In genomic region chr2:197834771-197835170, GRCh38 we compare ENCODE assay signal across 12 cellular contexts. TPM values are rescaled to one million over a fixed set of nuclear protein-coding genes. Genes with fewer than 3 reads are reported as not detected.
A peak's percentile ranks its signal among the peaks of the same experiment; 100 is the strongest.
DNase-seq lines count a peak whose midpoint lies in the region; ATAC-seq, FAIRE-seq and TF ChIP-seq lines count a peak whose summit lies in the region.
"Not testable (repeated sequence)": the region's sequence is repeated elsewhere in the genome, so short reads cannot be mapped to it uniquely, and the experiment has no call there.
"Had no signal": no experiment of that assay in that cellular context is flagged by ENCODE, and none has a peak within 500 bp of the region (broad histone marks: within the 10 kb centered on the region; RNA-seq: fewer than 3 reads in every experiment).

No MANE protein-coding gene starts in this region.

- POLR2A ChIA-PET in CD4-positive, alpha-beta T cell (lab: Charles Lee); K562 (lab: Yijun Ruan, JAX); HepG2 (lab: Yijun Ruan, JAX): not testable (repeated sequence)

- peaks cover 31% of the 10 kb centered on the region for H3K36me3 Mint-ChIP-seq in CD4-positive, alpha-beta T cell (ENCODE audit: low read depth)

- not testable (repeated sequence) for H3K27me3 Mint-ChIP-seq in CD4-positive, alpha-beta T cell

- not testable (repeated sequence) for TF ChIP-seq POLR2A in K562 (conservative IDR thresholded peaks at IDR 0.05); HepG2 (IDR thresholded peaks at IDR 0.05; ENCODE audit: insufficient read depth in 1 of 2, low read depth in 2 of 2, low read length in 2 of 2)

- not testable (repeated sequence) for H3K9me1 ChIP-seq in K562 (ENCODE audit: control insufficient read depth, insufficient read depth, low read length)

- TF ChIP-seq EP300 in K562 (IDR thresholded peaks at IDR 0.05; ENCODE audit: low read length); HepG2 (IDR thresholded peaks at IDR 0.05; ENCODE audit: low read depth in 2 of 2, low read length in 2 of 2); HepG2 (CRISPR knock-in tag; IDR thresholded peaks at IDR 0.05; ENCODE audit: borderline replicate concordance): not testable (repeated sequence)

- H3K36me3 ChIP-seq in K562 (ENCODE audit: control insufficient read depth, insufficient read depth, low read length); HepG2 (replicated peaks in 1 of 2; ENCODE audit: control insufficient read depth in 1 of 2, insufficient read depth in 2 of 2, low read length in 2 of 2): not testable (repeated sequence)

- not testable (repeated sequence) for H3K27ac ChIP-seq in CD4-positive, alpha-beta T cell (ENCODE audit: low read depth, low read length); K562 (ENCODE audit: extremely low read depth, low read depth, low read length); HepG2 (ENCODE audit: extremely low read length, insufficient read depth, low read length)

- not testable (repeated sequence) for H3K9ac ChIP-seq in K562 (ENCODE audit: insufficient read depth in 1 of 2, low read depth in 2 of 2, low read length in 2 of 2); HepG2 (ENCODE audit: insufficient read depth, low read depth, low read length)

- in situ Hi-C loops in K562 (cut with MboI); HepG2 (cut with HindIII; ENCODE audit: extremely low pct_ligation_motif_present, low pct_unique_long_range_greater_than_20kb): not testable (repeated sequence)

- not testable (repeated sequence) for TF ChIP-seq CTCF in CD4-positive, alpha-beta T cell (IDR thresholded peaks at IDR 0.05); K562 (IDR thresholded peaks at IDR 0.05 in 2 of 3, conservative IDR thresholded peaks at IDR 0.05 in 1 of 3; ENCODE audit: insufficient read depth in 2 of 3, low read depth in 1 of 3, low read length in 3 of 3); HepG2 (CRISPR knock-in tag; IDR thresholded peaks at IDR 0.05)

- not testable (repeated sequence) for H3K9me3 ChIP-seq in CD4-positive, alpha-beta T cell (ENCODE audit: control insufficient read depth, low read length); K562 (replicated peaks; ENCODE audit: control insufficient read depth, insufficient read depth, low read depth, low read length); HepG2 (ENCODE audit: low read length)

- not testable (repeated sequence) for H4K20me1 ChIP-seq in K562 (replicated peaks; ENCODE audit: control insufficient read depth, insufficient read depth, low read length); HepG2 (ENCODE audit: insufficient read depth, low read length)

- not testable (repeated sequence) for H3K79me2 ChIP-seq in K562 (ENCODE audit: control insufficient read depth, insufficient read depth, low read length); HepG2 (ENCODE audit: insufficient read depth, low read length)

- not testable (repeated sequence) for H3K4me3 Mint-ChIP-seq in CD4-positive, alpha-beta T cell

- not testable (repeated sequence) for H2AFZ ChIP-seq in K562 (ENCODE audit: low read depth, low read length); HepG2 (ENCODE audit: low read length)

- H3K9me3 Mint-ChIP-seq in CD4-positive, alpha-beta T cell: peaks cover 18% of the 10 kb centered on the region

- not testable (repeated sequence) for FAIRE-seq in K562 (lab: Jason Lieb, UNC); HepG2 (lab: Jason Lieb, UNC)

- H3K4me3 ChIP-seq in K562; HepG2 (replicated peaks in 1 of 3; ENCODE audit: insufficient read depth in 1 of 3, low read depth in 2 of 3, low read length in 3 of 3): not testable (repeated sequence)

- not testable (repeated sequence) for H3K4me2 ChIP-seq in K562 (ENCODE audit: insufficient read depth, low read length); HepG2 (ENCODE audit: low read depth, low read length)

- DNase-seq in CD4-positive, alpha-beta T cell; K562 (ENCODE audit: extremely low read depth in 1 of 4, low spot score in 3 of 4); HepG2 (ENCODE audit: low spot score): not testable (repeated sequence)

- 60% methylated on average over 1 of the region's 2 CpGs for WGBS in K562 (ENCODE audit: insufficient coverage, low coverage, missing lambda C conversion rate)
- WGBS in HepG2 (ENCODE audit: low lambda C conversion rate): 16% methylated on average over 2 of the region's 2 CpGs

- H3K4me1 Mint-ChIP-seq in CD4-positive, alpha-beta T cell (ENCODE audit: low read depth): peaks cover 45% of the 10 kb centered on the region

- H3K4me1 ChIP-seq in K562 (replicated peaks in 1 of 2; ENCODE audit: control insufficient read depth in 2 of 2, insufficient read depth in 2 of 2, low read length in 2 of 2); HepG2 (ENCODE audit: insufficient read depth, low read length): not testable (repeated sequence)

- CTCF ChIA-PET in CD4-positive, alpha-beta T cell (lab: Charles Lee); K562 (lab: Yijun Ruan, JAX; ENCODE audit: low intra/inter-chr PET ratio); HepG2 (lab: Yijun Ruan, JAX; ENCODE audit: low intra/inter-chr PET ratio, low total read pairs): not testable (repeated sequence)

- BruUV-seq in K562 (replicated peaks; lab: Mats Ljungman, UMichigan); HepG2 (replicated peaks; lab: Mats Ljungman, UMichigan): not testable (repeated sequence)

- intact Hi-C loops in CD4-positive, alpha-beta T cell (cut with DNase I, micrococcal nuclease): loop anchor here in 1 of 2 experiments (5.0 to 10.0 kb wide), 3 partner anchors 38 to 160 kb away; no protein-coding TSS in a partner anchor
- intact Hi-C loops in K562 (cut with micrococcal nuclease); HepG2 (cut with micrococcal nuclease; ENCODE audit: unreplicated experiment): not testable (repeated sequence)

- H3K27me3 ChIP-seq in CD4-positive, alpha-beta T cell (ENCODE audit: control insufficient read depth, insufficient read depth, low read length); K562 (ENCODE audit: control insufficient read depth in 2 of 2, insufficient read depth in 2 of 2, low read length in 2 of 2); HepG2 (ENCODE audit: control insufficient read depth in 1 of 2, insufficient read depth in 2 of 2, low read length in 2 of 2): not testable (repeated sequence)

- H3K27ac Mint-ChIP-seq in CD4-positive, alpha-beta T cell: peak overlapping the region; percentile 55

- not testable (repeated sequence) for ATAC-seq in CD4-positive, alpha-beta T cell (ENCODE audit: poor library complexity); SK-N-SH treated with all-trans-retinoic acid at 6 μM for 48 hours; K562; HepG2

- not testable (repeated sequence) for TF ChIP-seq RAD21 in K562 (CRISPR knock-in tag; conservative IDR thresholded peaks at IDR 0.05 in 1 of 2, IDR thresholded peaks at IDR 0.05 in 1 of 2); HepG2 (CRISPR knock-in tag; IDR thresholded peaks at IDR 0.05)

RNA-seq across cellular contexts. Expression of gene PLCL1, which starts 30.4 kb away (rescaled TPM):
- 10 to 100 TPM; 27.0 to 28.3 TPM for total RNA-seq in CD4-positive, alpha-beta T cell
- 12.5 and 53.5 TPM in 2 replicates for total RNA-seq in K562 (2011; cell fraction: chromatin; rRNA removed; ENCODE audit: low replicate concordance)
- 6.0 and 7.5 TPM in 2 replicates for total RNA-seq in K562 (2011; cell fraction: nucleolus; rRNA removed)
- 9.1 and 10.5 TPM in 2 replicates for total RNA-seq in K562 (2011; cell fraction: nucleoplasm; rRNA removed)
- total RNA-seq in K562 (2014; rRNA removed) (6.1 and 6.2 TPM in 2 replicates), K562 (2014; rRNA removed; fragmentation: Illumina TruSeq; extraction: Trizol) (12.9 and 16.0 TPM in 2 replicates), K562 (2015; rRNA removed; fragmentation: Illumina TruSeq; extraction: Trizol) (12.0 and 12.6 TPM in 2 replicates), K562 (2021) (8.9 and 9.7 TPM in 2 replicates), HepG2 (2016; rRNA removed; fragmentation: Illumina TruSeq; extraction: Trizol) (not detected in 2 replicates)
- polyA plus RNA-seq in K562 (2011; rRNA removed) (11.2 and 17.7 TPM in 2 replicates), K562 (2014; fragmentation: Illumina TruSeq; extraction: Trizol) (8.6 and 8.9 TPM in 2 replicates), K562 (2014; fragmentation: Nextera tagmentation; extraction: Ambion mirVana) (1 to 10 TPM; 2.0 to 3.0 TPM), K562 (2014; rRNA removed) (5.1 and 8.1 TPM in 2 replicates), HepG2 (2011; rRNA removed) (not detected in 2 replicates)
- polyA plus RNA-seq in K562 (2011; cell fraction: cytosol; rRNA removed): 2.7 and 5.4 TPM in 2 replicates
- 6.1 and 8.8 TPM in 2 replicates for polyA plus RNA-seq in K562 (2011; cell fraction: nucleus; rRNA removed)
- polyA plus RNA-seq in K562 (2012): 7.6 and 9.4 TPM in 2 replicates
- 60.9 and 62.3 TPM in 2 replicates for polyA minus RNA-seq in K562 (2011; rRNA and poly(A)+ RNA removed)
- polyA minus RNA-seq in K562 (2011; cell fraction: cytosol; rRNA and poly(A)+ RNA removed): 10.5 and 16.3 TPM in 2 replicates
- 28.0 and 45.5 TPM in 2 replicates for polyA minus RNA-seq in K562 (2011; cell fraction: nucleus; rRNA and poly(A)+ RNA removed)
- total RNA-seq in HepG2 (2016; cell fraction: cytosol; rRNA removed; fragmentation: Illumina TruSeq; extraction: Trizol; ENCODE audit: low read depth): not detected in 2 replicates
- total RNA-seq in HepG2 (2016; cell fraction: insoluble cytoplasmic fraction; rRNA removed; fragmentation: Illumina TruSeq; extraction: Trizol): not detected in 2 replicates
- total RNA-seq in HepG2 (2016; cell fraction: membrane; rRNA removed; fragmentation: Illumina TruSeq; extraction: Trizol): not detected in 2 replicates
- total RNA-seq in HepG2 (2016; cell fraction: nucleus; rRNA removed; fragmentation: Illumina TruSeq; extraction: Trizol): not detected in 2 replicates
- not detected in 2 replicates for polyA plus RNA-seq in HepG2 (2011; cell fraction: cytosol; rRNA removed)
- not detected in 2 replicates for polyA plus RNA-seq in HepG2 (2011; cell fraction: nucleus; rRNA removed)
- polyA plus RNA-seq in HepG2 (2012): not detected in 2 replicates
- not detected in 2 replicates for polyA plus RNA-seq in HepG2 (2016; cell fraction: cytosol; fragmentation: Illumina TruSeq; extraction: Trizol; ENCODE audit: low read depth)
- polyA plus RNA-seq in HepG2 (2016; cell fraction: insoluble cytoplasmic fraction; fragmentation: Illumina TruSeq; extraction: Trizol; ENCODE audit: low read depth): not detected in 2 replicates
- not detected in 2 replicates for polyA plus RNA-seq in HepG2 (2016; cell fraction: membrane; fragmentation: Illumina TruSeq; extraction: Trizol; ENCODE audit: low read depth)
- polyA plus RNA-seq in HepG2 (2016; cell fraction: nucleus; fragmentation: Illumina TruSeq; extraction: Trizol; ENCODE audit: insufficient read depth, low read depth): not detected in 2 replicates
- 0.06 and 0.28 TPM in 2 replicates for polyA minus RNA-seq in HepG2 (2011; rRNA and poly(A)+ RNA removed; ENCODE audit: low replicate concordance)
- polyA minus RNA-seq in HepG2 (2011; cell fraction: cytosol; rRNA and poly(A)+ RNA removed): not detected in 2 replicates
- not detected in 2 replicates for polyA minus RNA-seq in HepG2 (2011; cell fraction: nucleus; rRNA and poly(A)+ RNA removed)
- total RNA-seq: A673, G401 had no signal

RNA-seq across cellular contexts. Expression of gene BOLL, which starts 49.7 kb away (rescaled TPM):
- total RNA-seq in CD4-positive, alpha-beta T cell: not detected
- 0.09 and 0.14 TPM in 2 replicates for total RNA-seq in K562 (2011; cell fraction: chromatin; rRNA removed; ENCODE audit: low replicate concordance)
- total RNA-seq in K562 (2011; cell fraction: nucleolus; rRNA removed): not detected in 2 replicates
- 0.81 TPM in 1 of 2 replicates, not detected in the other for total RNA-seq in K562 (2011; cell fraction: nucleoplasm; rRNA removed)
- total RNA-seq in K562 (2014; rRNA removed) (0.29 TPM in 1 of 2 replicates, not detected in the other), K562 (2014; rRNA removed; fragmentation: Illumina TruSeq; extraction: Trizol) (0.11 TPM in 1 of 2 replicates, not detected in the other), K562 (2015; rRNA removed; fragmentation: Illumina TruSeq; extraction: Trizol) (0.25 TPM in 1 of 2 replicates, not detected in the other), K562 (2021) (0.11 and 0.13 TPM in 2 replicates), HepG2 (2016; rRNA removed; fragmentation: Illumina TruSeq; extraction: Trizol) (not detected in 2 replicates)
- polyA plus RNA-seq in K562 (2011; rRNA removed) (0.53 TPM in 1 of 2 replicates, not detected in the other), K562 (2014; fragmentation: Illumina TruSeq; extraction: Trizol) (0.11 and 0.55 TPM in 2 replicates), K562 (2014; fragmentation: Nextera tagmentation; extraction: Ambion mirVana) (under 1 TPM; 0.11 to 0.46 TPM), K562 (2014; rRNA removed) (0.09 and 0.12 TPM in 2 replicates), HepG2 (2011; rRNA removed) (not detected in 2 replicates)
- 0.15 TPM in 1 of 2 replicates, not detected in the other for polyA plus RNA-seq in K562 (2011; cell fraction: cytosol; rRNA removed)
- 0.34 and 0.65 TPM in 2 replicates for polyA plus RNA-seq in K562 (2011; cell fraction: nucleus; rRNA removed)
- polyA plus RNA-seq in K562 (2012): 0.27 and 1.1 TPM in 2 replicates
- polyA minus RNA-seq in K562 (2011; rRNA and poly(A)+ RNA removed): not detected in 2 replicates
- polyA minus RNA-seq in K562 (2011; cell fraction: cytosol; rRNA and poly(A)+ RNA removed): not detected in 2 replicates
- not detected in 2 replicates for polyA minus RNA-seq in K562 (2011; cell fraction: nucleus; rRNA and poly(A)+ RNA removed)
- not detected in 2 replicates for total RNA-seq in HepG2 (2016; cell fraction: cytosol; rRNA removed; fragmentation: Illumina TruSeq; extraction: Trizol; ENCODE audit: low read depth)
- total RNA-seq in HepG2 (2016; cell fraction: insoluble cytoplasmic fraction; rRNA removed; fragmentation: Illumina TruSeq; extraction: Trizol): not detected in 2 replicates
- total RNA-seq in HepG2 (2016; cell fraction: membrane; rRNA removed; fragmentation: Illumina TruSeq; extraction: Trizol): not detected in 2 replicates
- total RNA-seq in HepG2 (2016; cell fraction: nucleus; rRNA removed; fragmentation: Illumina TruSeq; extraction: Trizol): not detected in 2 replicates
- polyA plus RNA-seq in HepG2 (2011; cell fraction: cytosol; rRNA removed): not detected in 2 replicates
- polyA plus RNA-seq in HepG2 (2011; cell fraction: nucleus; rRNA removed): not detected in 2 replicates
- not detected in 2 replicates for polyA plus RNA-seq in HepG2 (2012)
- not detected in 2 replicates for polyA plus RNA-seq in HepG2 (2016; cell fraction: cytosol; fragmentation: Illumina TruSeq; extraction: Trizol; ENCODE audit: low read depth)
- polyA plus RNA-seq in HepG2 (2016; cell fraction: insoluble cytoplasmic fraction; fragmentation: Illumina TruSeq; extraction: Trizol; ENCODE audit: low read depth): not detected in 2 replicates
- polyA plus RNA-seq in HepG2 (2016; cell fraction: membrane; fragmentation: Illumina TruSeq; extraction: Trizol; ENCODE audit: low read depth): not detected in 2 replicates
- not detected in 2 replicates for polyA plus RNA-seq in HepG2 (2016; cell fraction: nucleus; fragmentation: Illumina TruSeq; extraction: Trizol; ENCODE audit: insufficient read depth, low read depth)
- not detected in 2 replicates for polyA minus RNA-seq in HepG2 (2011; rRNA and poly(A)+ RNA removed; ENCODE audit: low replicate concordance)
- not detected in 2 replicates for polyA minus RNA-seq in HepG2 (2011; cell fraction: cytosol; rRNA and poly(A)+ RNA removed)
- not detected in 2 replicates for polyA minus RNA-seq in HepG2 (2011; cell fraction: nucleus; rRNA and poly(A)+ RNA removed)
- total RNA-seq: A673; CD4-positive, alpha-beta memory T cell; CD8-positive, alpha-beta memory T cell; Daoy; G401; GM12878 had no signal
- polyA plus RNA-seq: AG04450; CD14-positive monocyte; CD4-positive, alpha-beta memory T cell; CD8-positive, alpha-beta memory T cell had no signal

Comparison
In these comparisons a context has a peak if more than half of its experiments do, and no peak if none do; other contexts are left out.
1. RNA of gene PLCL1, which starts 30.4 kb away (total RNA-seq): 27.0 to 28.3 TPM in CD4-positive, alpha-beta T cell and 6.0 to 53.5 TPM in K562; not detected in HepG2; every median in the first group is over 4 times any median in the second.